ENCODE assay signal across 8 cellular contexts in the genomic region with DNA sequence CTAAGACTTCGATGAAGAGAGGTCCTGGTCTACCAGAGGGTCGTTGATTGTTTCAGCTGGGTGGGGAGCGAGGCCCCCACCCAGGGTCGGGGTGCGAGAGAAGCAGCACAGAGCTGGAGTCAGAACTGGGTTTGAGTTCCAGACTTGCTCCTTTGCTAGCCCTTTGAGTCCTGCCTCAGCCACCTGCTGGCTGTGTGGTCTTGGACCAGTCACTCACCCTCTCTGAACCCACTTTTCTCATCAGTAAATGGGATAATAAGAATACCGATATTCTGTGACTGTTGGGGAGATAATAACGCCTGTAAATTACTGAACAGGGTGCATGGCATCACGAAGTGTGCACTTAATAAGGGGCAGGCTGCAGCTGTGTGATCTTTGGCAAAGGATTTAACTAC. TPM values are rescaled to one million over a fixed set of nuclear protein-coding genes. Genes with fewer than 3 reads are reported as not detected.
DNase-seq lines count a peak whose midpoint lies in the region; ATAC-seq and TF ChIP-seq lines count a peak whose summit lies in the region.

No MANE protein-coding gene starts in this region.

- H3K9me3 ChIP-seq in AG04450 (ENCODE audit: control insufficient read depth, insufficient read depth, low read length) (no peaks in the 10 kb centered on the region), IMR-90 (ENCODE audit: control insufficient read depth, insufficient read depth, low read length) (no peaks in the 10 kb centered on the region)

- CTCF ChIA-PET in AG04450 (lab: Charles Lee) (interaction anchor here (1.2 kb wide), 1 partner anchor 9 kb away, joined by 7 read pairs; no protein-coding TSS in a partner anchor), IMR-90 (lab: Yijun Ruan, JAX) (interaction anchor here (0.7 to 1.3 kb wide), 3 partner anchors 9 to 32 kb away, joined by 3 to 6 read pairs (median 3); no protein-coding TSS in a partner anchor)

- TF ChIP-seq RAD21 in IMR-90 (IDR thresholded peaks at IDR 0.05; ENCODE audit: low read length): no peak

- H3K18ac ChIP-seq in IMR-90 (ENCODE audit: low read depth, low read length): no peak overlapping the region

- POLR2A ChIA-PET in AG04450 (lab: Yijun Ruan, JAX) (interaction anchor here (0.6 kb wide), 1 partner anchor 1808 kb away, joined by 4 read pairs; no protein-coding TSS in a partner anchor), IMR-90 (lab: Charles Lee; ENCODE audit: unreplicated experiment) (no interaction called here)
- POLR2A ChIA-PET in naive thymus-derived CD8-positive, alpha-beta T cell (lab: Charles Lee): interaction anchor here (0.9 to 7.2 kb wide), 3 partner anchors 13 to 32 kb away, joined by 3 to 41 read pairs (median 14); a partner anchor contains a TSS

- no peak for TF ChIP-seq POLR2A in IMR-90 (IDR thresholded peaks at IDR 0.05; ENCODE audit: low read depth, low read length)

- peak overlapping the region in 2 of 10 donors; percentile 7 to 15 for H3K27ac Mint-ChIP-seq in naive thymus-derived CD8-positive, alpha-beta T cell

- no peak overlapping the region for H2AK5ac ChIP-seq in IMR-90 (ENCODE audit: low read depth, low read length)

- no peaks in the 10 kb centered on the region for H3K79me1 ChIP-seq in IMR-90 (ENCODE audit: low read depth in 1 of 2, low read length in 2 of 2)

- intact Hi-C loops in IMR-90 (cut with micrococcal nuclease): no loop called here
- intact Hi-C loops in dorsolateral prefrontal cortex (cut with DNase I): no loop called here

- ATAC-seq in IMR-90 (ENCODE audit: low read depth) (no peak), HG02623 (IDR thresholded peaks at IDR 0.05; ENCODE audit: unreplicated experiment) (no peak)
- ATAC-seq in naive thymus-derived CD8-positive, alpha-beta T cell: no peak

- H4K20me1 ChIP-seq in IMR-90 (ENCODE audit: insufficient read depth, low read length): no peaks in the 10 kb centered on the region

- 0 out of 2 replicates have a peak overlapping the region, but pooled peaks have one; percentile 22 for H3K9ac ChIP-seq in IMR-90 (ENCODE audit: low read depth, low read length)

- peak overlapping the region; percentile 72 to 86 (median 80) for H3K4me3 Mint-ChIP-seq in naive thymus-derived CD8-positive, alpha-beta T cell

- in situ Hi-C loops in IMR-90 (cut with MboI; ENCODE audit: low sequenced_read_pairs): no loop called here

- peak overlapping the region; percentile 81; the same call in 1 of the 2 replicates for H3K14ac ChIP-seq in IMR-90 (replicated peaks; ENCODE audit: low read depth, low read length)

- H3K4me1 Mint-ChIP-seq in naive thymus-derived CD8-positive, alpha-beta T cell: peaks cover 20 to 56% (median 37%) of the 10 kb centered on the region in 4 donors

- no peaks in the 10 kb centered on the region for H3K36me3 Mint-ChIP-seq in naive thymus-derived CD8-positive, alpha-beta T cell

- H2BK15ac ChIP-seq in IMR-90 (ENCODE audit: low read depth, low read length): no peak overlapping the region; the same call in 2 of the 3 replicates

- peaks cover 0 to 32% (median 8%) of the 10 kb centered on the region in 5 donors for H3K27me3 Mint-ChIP-seq in naive thymus-derived CD8-positive, alpha-beta T cell

- peak overlapping the region; percentile 55 for H3K4me3 ChIP-seq in AG04450 (ENCODE audit: low read depth, low read length)
- peak overlapping the region; percentile 43 for H3K4me3 ChIP-seq in IMR-90 (ENCODE audit: insufficient read depth, low read depth, low read length)
- peak overlapping the region in 57 of 59 donors; percentile 18 to 74 (median 62) for H3K4me3 ChIP-seq in dorsolateral prefrontal cortex

- no peaks in the 10 kb centered on the region for H3K9me1 ChIP-seq in IMR-90 (ENCODE audit: insufficient read depth, low read length)

- no peak overlapping the region for H3K23ac ChIP-seq in IMR-90 (ENCODE audit: low read depth, low read length)

- peak overlapping the region; percentile 52; the same call in 1 of the 2 replicates for H3K4ac ChIP-seq in IMR-90 (ENCODE audit: low read depth, low read length)

- DNase-seq in AG04450 (ENCODE audit: low read depth, low spot score) (no peak), IMR-90 (no peak), dorsolateral prefrontal cortex (no peak), NCI-H1694 (lab: John Stamatoyannopoulos, UW) (no peak), NCI-H146 (lab: John Stamatoyannopoulos, UW) (no peak), NCI-H2196 (lab: John Stamatoyannopoulos, UW; ENCODE audit: unreplicated experiment) (no peak)
- DNase-seq in naive thymus-derived CD8-positive, alpha-beta T cell: no peak

- no peak overlapping the region for H4K8ac ChIP-seq in IMR-90 (ENCODE audit: low read depth in 2 of 2, low read length in 2 of 2)

- WGBS in IMR-90 (ENCODE audit: extremely low coverage in 2 of 2, insufficient read length in 1 of 2), 2 experiments: 57% methylated on average over 2 of the region's 8 CpGs; no CpG with 5 or more reads in 1 of the 2 experiments

- H3K27ac ChIP-seq in AG04450 (ENCODE audit: low read depth, low read length): no peak overlapping the region
- H3K27ac ChIP-seq in IMR-90 (ENCODE audit: insufficient read depth, low read length): no peak overlapping the region
- peak overlapping the region in 3 of 59 donors; percentile 13 to 53 (median 51) for H3K27ac ChIP-seq in dorsolateral prefrontal cortex

- TF ChIP-seq CTCF in AG04450 (IDR thresholded peaks at IDR 0.05; ENCODE audit: low read depth, low read length): no peak
- no peak for TF ChIP-seq CTCF in IMR-90 (conservative IDR thresholded peaks at IDR 0.05; ENCODE audit: low read depth, low read length)
- no peak for TF ChIP-seq CTCF in dorsolateral prefrontal cortex (IDR thresholded peaks at IDR 0.05 in 54 of 56, conservative IDR thresholded peaks at IDR 0.05 in 2 of 56; ENCODE audit: low read depth in 1 of 56, partially characterized antibody in 56 of 56)

- peak overlapping the region; percentile 90 for H2AFZ ChIP-seq in IMR-90 (replicated peaks; ENCODE audit: low read length, poor library complexity)

- H2AK9ac ChIP-seq in IMR-90 (replicated peaks; ENCODE audit: low read depth, low read length, poor library complexity): no peak overlapping the region

- H3K4me2 ChIP-seq in IMR-90 (ENCODE audit: low read depth, low read length): peak overlapping the region; percentile 94

- no peak overlapping the region for H2BK5ac ChIP-seq in IMR-90 (ENCODE audit: low read depth, low read length, poor library complexity, severe bottlenecking)

- peaks cover 56% of the 10 kb centered on the region for H3K27me3 ChIP-seq in AG04450 (ENCODE audit: control insufficient read depth, insufficient read depth, low read length)
- peaks cover 65% of the 10 kb centered on the region for H3K27me3 ChIP-seq in IMR-90 (ENCODE audit: control insufficient read depth, insufficient read depth, low read length)
- H3K27me3 ChIP-seq in dorsolateral prefrontal cortex: peaks cover 0 to 49% (median 13%) of the 10 kb centered on the region in 45 donors

- no peaks in the 10 kb centered on the region for H3K9me3 Mint-ChIP-seq in naive thymus-derived CD8-positive, alpha-beta T cell

- dilution Hi-C loops in IMR-90 (cut with HindIII; ENCODE audit: low sequenced_read_pairs, unreplicated experiment): no loop called here

- H3K4me1 ChIP-seq in IMR-90 (ENCODE audit: control insufficient read depth, insufficient read depth, low read length): no peaks in the 10 kb centered on the region; the same call in 1 of the 2 replicates

- BruUV-seq in IMR-90 (replicated peaks; lab: Mats Ljungman, UMichigan): no TSS peak

- H3K56ac ChIP-seq in IMR-90 (ENCODE audit: extremely low read depth, insufficient read depth, low read length): no peak overlapping the region

- H4K91ac ChIP-seq in IMR-90 (ENCODE audit: insufficient read depth, low read depth, low read length): no peak overlapping the region; the same call in 1 of the 2 replicates

- no peak overlapping the region for H2BK120ac ChIP-seq in IMR-90 (ENCODE audit: low read depth, low read length)

- no peaks in the 10 kb centered on the region for H3K36me3 ChIP-seq in IMR-90 (ENCODE audit: control insufficient read depth, insufficient read depth, low read length)

- H2BK20ac ChIP-seq in IMR-90 (ENCODE audit: low read depth, low read length): no peak overlapping the region

- H4K5ac ChIP-seq in IMR-90 (ENCODE audit: low read depth, low read length): no peak overlapping the region

RNA-seq across cellular contexts. Expression of a gene that starts 0.4 kb away (rescaled TPM):
- polyA plus RNA-seq in AG04450 (2011; rRNA removed): 0.15 and 0.17 TPM in 2 replicates
- polyA minus RNA-seq in AG04450 (2011; rRNA and poly(A)+ RNA removed): 0.70 TPM in 1 of 2 replicates, not detected in the other
- 0.18 TPM in 1 of 2 replicates, not detected in the other for total RNA-seq in IMR-90 (2012; rRNA removed)
- polyA plus RNA-seq in IMR-90 (2012; rRNA removed): not detected in 2 replicates
- 0.08 TPM in 1 of 2 replicates, not detected in the other for polyA plus RNA-seq in IMR-90 (2012; cell fraction: cytosol; rRNA removed)
- not detected in 2 replicates for polyA plus RNA-seq in IMR-90 (2012; cell fraction: nucleus; rRNA removed; ENCODE audit: low replicate concordance)
- total RNA-seq in dorsolateral prefrontal cortex: 10 to 100 TPM in 90 of 120 experiments, 1 to 10 TPM in 30; 4.7 to 30.2 (median 13.2) TPM
- 10 to 100 TPM; 15.0 to 15.2 TPM for total RNA-seq in naive thymus-derived CD8-positive, alpha-beta T cell
- polyA plus RNA-seq in naive thymus-derived CD8-positive, alpha-beta T cell: 10 to 100 TPM; 10.0 to 30.1 (median 13.4) TPM

RNA-seq across cellular contexts. Expression of a gene that starts 13.4 kb away (rescaled TPM):
- polyA plus RNA-seq in AG04450 (2011; rRNA removed): 51.6 and 66.1 TPM in 2 replicates
- 45.4 and 74.0 TPM in 2 replicates for polyA minus RNA-seq in AG04450 (2011; rRNA and poly(A)+ RNA removed)
- total RNA-seq in IMR-90 (2012; rRNA removed): 46.8 and 47.2 TPM in 2 replicates
- 69.8 and 98.0 TPM in 2 replicates for polyA plus RNA-seq in IMR-90 (2012; rRNA removed)
- 24.8 and 31.2 TPM in 2 replicates for polyA plus RNA-seq in IMR-90 (2012; cell fraction: cytosol; rRNA removed)
- 16.5 and 67.6 TPM in 2 replicates for polyA plus RNA-seq in IMR-90 (2012; cell fraction: nucleus; rRNA removed; ENCODE audit: low replicate concordance)
- 100 to 1,000 TPM; 108 to 175 (median 146) TPM for total RNA-seq in dorsolateral prefrontal cortex
- 100 to 1,000 TPM; 271 TPM for total RNA-seq in naive thymus-derived CD8-positive, alpha-beta T cell
- 10 to 100 TPM; 15.0 to 20.2 (median 19.9) TPM for polyA plus RNA-seq in naive thymus-derived CD8-positive, alpha-beta T cell

RNA-seq across cellular contexts. Expression of a gene that starts 35.2 kb away (rescaled TPM):
- not detected in 2 replicates for polyA plus RNA-seq in AG04450 (2011; rRNA removed)
- polyA minus RNA-seq in AG04450 (2011; rRNA and poly(A)+ RNA removed): not detected in 2 replicates
- not detected in 2 replicates for total RNA-seq in IMR-90 (2012; rRNA removed)
- not detected in 2 replicates for polyA plus RNA-seq in IMR-90 (2012; rRNA removed)
- not detected in 2 replicates for polyA plus RNA-seq in IMR-90 (2012; cell fraction: cytosol; rRNA removed)
- not detected in 2 replicates for polyA plus RNA-seq in IMR-90 (2012; cell fraction: nucleus; rRNA removed; ENCODE audit: low replicate concordance)
- 1 to 10 TPM in 1 of 120 experiments, under 1 TPM in 14, not detected in 105; 0.46 to 1.0 (median 0.71) TPM for total RNA-seq in dorsolateral prefrontal cortex
- under 1 TPM in 1 of 2 experiments, not detected in 1; 0.38 TPM for total RNA-seq in naive thymus-derived CD8-positive, alpha-beta T cell
- polyA plus RNA-seq in naive thymus-derived CD8-positive, alpha-beta T cell: 1 to 10 TPM in 1 of 3 donors, under 1 TPM in 2; 0.20 to 2.1 (median 0.67) TPM

RNA-seq across cellular contexts. Expression of a gene that starts 42.8 kb away (rescaled TPM):
- polyA plus RNA-seq in AG04450 (2011; rRNA removed) (not detected in 2 replicates), IMR-90 (2012; rRNA removed) (0.02 and 0.03 TPM in 2 replicates)
- not detected in 2 replicates for polyA minus RNA-seq in AG04450 (2011; rRNA and poly(A)+ RNA removed)
- total RNA-seq in IMR-90 (2012; rRNA removed) (not detected in 2 replicates), dorsolateral prefrontal cortex (1 to 10 TPM in 93 of 120 experiments, under 1 TPM in 27; 0.32 to 2.8 (median 1.3) TPM)
- polyA plus RNA-seq in IMR-90 (2012; cell fraction: cytosol; rRNA removed): 0.04 TPM in 1 of 2 replicates, not detected in the other
- polyA plus RNA-seq in IMR-90 (2012; cell fraction: nucleus; rRNA removed; ENCODE audit: low replicate concordance): 0.10 and 0.13 TPM in 2 replicates
- under 1 TPM; 0.33 to 0.36 TPM for total RNA-seq in naive thymus-derived CD8-positive, alpha-beta T cell
- polyA plus RNA-seq in naive thymus-derived CD8-positive, alpha-beta T cell: not detected
